ENCODE assay signal across 9 cellular contexts in the genomic region with DNA sequence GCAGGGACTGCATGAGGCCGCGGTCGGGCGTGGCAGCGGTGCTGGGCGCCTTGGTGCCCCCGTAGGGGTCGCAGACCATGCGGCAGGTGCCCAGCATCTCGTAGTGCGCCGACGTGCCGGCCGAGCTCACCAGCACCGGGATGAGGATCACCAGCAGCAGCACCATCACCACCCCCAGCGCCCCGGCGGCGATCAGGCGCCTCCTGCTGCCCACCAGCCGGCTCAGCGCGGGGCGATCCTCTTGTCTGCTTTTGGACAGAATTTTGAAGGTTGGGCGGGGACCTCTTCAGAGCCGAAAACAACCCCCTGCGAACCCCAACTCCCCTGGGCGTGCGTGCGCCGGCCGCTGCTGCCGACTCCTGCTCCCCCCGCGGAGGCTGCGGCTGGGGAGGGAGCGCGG. TPM values are rescaled to one million over a fixed set of nuclear protein-coding genes. Genes with fewer than 3 reads are reported as not detected.
DNase-seq lines count a peak whose midpoint lies in the region; ATAC-seq and TF ChIP-seq lines count a peak whose summit lies in the region.
"Had no signal": no experiment of that assay in that cellular context is flagged by ENCODE, and none has a peak within 500 bp of the region (broad histone marks: within the 10 kb centered on the region; RNA-seq: fewer than 3 reads in every experiment).

No MANE protein-coding gene starts in this region.

- CTCF ChIA-PET in Calu3 (lab: Charles Lee) = interaction anchor here (0.7 kb wide), 1 partner anchor 62 kb away, joined by 3 read pairs; no protein-coding TSS in a partner anchor

- H3K27me3 Mint-ChIP-seq in Calu3 (ENCODE audit: unreplicated experiment) = no peaks in the 10 kb centered on the region
- H3K27me3 Mint-ChIP-seq in activated T-helper 17 cell treated with anti-CD3 and anti-CD28 coated beads, Interleukin-2, amount 50 U/mL, for 72 hours = peaks cover 23% of the 10 kb centered on the region

- H3K27ac Mint-ChIP-seq in Calu3 (ENCODE audit: unreplicated experiment) = no peak overlapping the region
- H3K27ac Mint-ChIP-seq in activated T-helper 17 cell treated with anti-CD3 and anti-CD28 coated beads, Interleukin-2, amount 50 U/mL, for 72 hours = no peak overlapping the region

- H3K4me3 ChIP-seq in HUES6 (ENCODE audit: low read depth, low read length) = peak overlapping the region; percentile 63
- peak overlapping the region; percentile 64 for H3K4me3 ChIP-seq in right cardiac atrium (ENCODE audit: low read length)
- H3K4me3 ChIP-seq in skeletal muscle satellite cell (ENCODE audit: low read length) = peak overlapping the region; percentile 67

- DNase-seq in Calu3 = peak; percentile 26
- DNase-seq in right cardiac atrium = peak; percentile 27 to 66 (median 58)
- no peak for DNase-seq in HuH-7 (ENCODE audit: low spot score)
- DNase-seq in NCI-H2107 treated with DMSO at 0.1 percent for 48 hours (lab: John Stamatoyannopoulos, UW; ENCODE audit: unreplicated experiment) = no peak

- H3K4me1 Mint-ChIP-seq in Calu3 (ENCODE audit: low read depth, unreplicated experiment) = no peaks in the 10 kb centered on the region
- no peaks in the 10 kb centered on the region for H3K4me1 Mint-ChIP-seq in activated T-helper 17 cell treated with anti-CD3 and anti-CD28 coated beads, Interleukin-2, amount 50 U/mL, for 72 hours

- no peaks in the 10 kb centered on the region for H3K9me3 Mint-ChIP-seq in Calu3 (ENCODE audit: low read depth, unreplicated experiment)
- no peaks in the 10 kb centered on the region for H3K9me3 Mint-ChIP-seq in activated T-helper 17 cell treated with anti-CD3 and anti-CD28 coated beads, Interleukin-2, amount 50 U/mL, for 72 hours

- H3K9ac ChIP-seq in HUES6 (ENCODE audit: low read length) (no peak overlapping the region), skeletal muscle satellite cell (ENCODE audit: low read depth, low read length) (no peak overlapping the region)

- ATAC-seq in GM19455 (IDR thresholded peaks at IDR 0.05; ENCODE audit: unreplicated experiment) = peak; percentile 44
- peak; percentile 66 for ATAC-seq in activated T-helper 17 cell treated with anti-CD3 and anti-CD28 coated beads, Interleukin-2, amount 50 U/mL, for 72 hours (replicated peaks)
- peak; percentile 40 for ATAC-seq in right cardiac atrium

- 2% methylated on average over 39 of the region's 39 CpGs for WGBS in right cardiac atrium

- no TSS peak for BruUV-seq in Calu3 (replicated peaks; lab: Mats Ljungman, UMichigan)

- H3K4me3 Mint-ChIP-seq in Calu3 (ENCODE audit: low read depth, unreplicated experiment) = peak overlapping the region; percentile 65
- peak overlapping the region; percentile 63 for H3K4me3 Mint-ChIP-seq in activated T-helper 17 cell treated with anti-CD3 and anti-CD28 coated beads, Interleukin-2, amount 50 U/mL, for 72 hours

- intact Hi-C loops in Calu3 (cut with micrococcal nuclease; ENCODE audit: unreplicated experiment) (no loop called here), right cardiac atrium (cut with DNase I) (no loop called here)

- H3K36me3 Mint-ChIP-seq in Calu3 (ENCODE audit: insufficient read depth, unreplicated experiment) = peaks cover 6% of the 10 kb centered on the region
- no peaks in the 10 kb centered on the region for H3K36me3 Mint-ChIP-seq in activated T-helper 17 cell treated with anti-CD3 and anti-CD28 coated beads, Interleukin-2, amount 50 U/mL, for 72 hours (ENCODE audit: low read depth)

- H3K27me3 ChIP-seq in HUES6 (ENCODE audit: control insufficient read depth, insufficient read depth, low read length) (peaks cover 66% of the 10 kb centered on the region), right cardiac atrium (ENCODE audit: control insufficient read depth, insufficient read depth) (no peaks in the 10 kb centered on the region), skeletal muscle satellite cell (ENCODE audit: control insufficient read depth, insufficient read depth, low read length) (peaks cover 50% of the 10 kb centered on the region)

- H3K36me3 ChIP-seq in HUES6 (ENCODE audit: control insufficient read depth, insufficient read depth, low read length) (no peaks in the 10 kb centered on the region), skeletal muscle satellite cell (ENCODE audit: insufficient read depth, low read length) (no peaks in the 10 kb centered on the region)

- peak; percentile 14 for TF ChIP-seq CTCF in Calu3 (IDR thresholded peaks at IDR 0.05; ENCODE audit: unreplicated experiment)

- no peaks in the 10 kb centered on the region for H3K9me3 ChIP-seq in HUES6 (ENCODE audit: control insufficient read depth, insufficient read depth, low read depth, low read length)
- no peaks in the 10 kb centered on the region for H3K9me3 ChIP-seq in right cardiac atrium (ENCODE audit: control insufficient read depth, low read length)
- no peaks in the 10 kb centered on the region for H3K9me3 ChIP-seq in skeletal muscle satellite cell (replicated peaks; ENCODE audit: low read length)

- no peak overlapping the region for H3K27ac ChIP-seq in HUES6 (ENCODE audit: low read depth, low read length)
- H3K27ac ChIP-seq in right cardiac atrium (ENCODE audit: low read length) = no peak overlapping the region

- H3K4me1 ChIP-seq in HUES6 (ENCODE audit: control insufficient read depth, insufficient read depth, low read length) (peaks cover 4% of the 10 kb centered on the region; the same call in 1 of the 2 replicates), right cardiac atrium (ENCODE audit: control insufficient read depth, insufficient read depth, low read length) (no peaks in the 10 kb centered on the region), skeletal muscle satellite cell (ENCODE audit: control insufficient read depth, insufficient read depth, low read length) (no peaks in the 10 kb centered on the region)

- H3K4me2 ChIP-seq in skeletal muscle satellite cell (ENCODE audit: low read length) = peak overlapping the region; percentile 76

RNA-seq across cellular contexts. Expression of gene C1QL3, which starts 0.8 kb away (rescaled TPM):
- total RNA-seq in Calu3 (2022) (not detected in 2 replicates), right cardiac atrium (under 1 TPM in 3 of 4 donors, not detected in 1; 0.20 to 0.38 (median 0.26) TPM)
- under 1 TPM in 1 of 2 donors, not detected in 1; 0.13 TPM for total RNA-seq in activated T-helper 17 cell treated with anti-CD3 and anti-CD28 coated beads, Interleukin-2, amount 50 U/mL, for 72 hours
- 0.09 TPM for polyA plus RNA-seq in right cardiac atrium
- under 0.01 and 0.22 TPM in 2 replicates for total RNA-seq in skeletal muscle satellite cell (2012; rRNA removed)
- total RNA-seq: NCI-H460 had no signal

Comparison
In these comparisons a context has a peak if more than half of its experiments do, and no peak if none do; other contexts are left out.
1. DNase-seq: peak in Calu3 (single experiment) and right cardiac atrium (3 of 3); none in HuH-7 (single experiment) and NCI-H2107 treated with DMSO at 0.1 percent for 48 hours (single experiment).
2. Peak in every context shown above with its lines, with median percentiles within 50 percentile points of each other: ATAC-seq and H3K4me3 ChIP-seq.